25 cellular contexts compared by ENCODE assay signal in genomic region chr7:114181280-114181679, GRCh38.
"Had no signal": no experiment of that assay in that cellular context is flagged by ENCODE, and none has a peak within 500 bp of the region (broad histone marks: within the 10 kb centered on the region; RNA-seq: fewer than 3 reads in every experiment).

No MANE protein-coding gene starts in this region.

- H3K4me3 ChIP-seq: SK-N-MC had no signal

- DNase-seq: activated CD4-positive, alpha-beta memory T cell treated with anti-CD3 and anti-CD28 coated beads for 36 hours; activated CD4-positive, alpha-beta T cell treated with anti-CD3 and anti-CD28 coated beads, Interleukin-2, amount 10 ng/mL, durations not matched to agents 7 days and 5 days; activated CD4-positive, CD25-positive, alpha-beta regulatory T cell; activated CD8-positive, alpha-beta memory T cell treated with anti-CD3 and anti-CD28 coated beads for 24 hours; activated effector memory CD4-positive, alpha-beta T cell treated with anti-CD3 and anti-CD28 coated beads, Interleukin-2, amount 50 U/mL, for 16 hours; activated naive CD4-positive, alpha-beta T cell treated with Interleukin-2 at 50 U/mL for 16 hours; activated naive CD8-positive, alpha-beta T cell treated with anti-CD3 and anti-CD28 coated beads, Interleukin-2, amount 50 U/mL, for 24 hours; activated T-cell treated with anti-CD3 and anti-CD28 coated beads, Interleukin-2, amount 50 U/mL, for 4 hours; amniotic stem cell; Kasumi-1; NCI-H1105 treated with DMSO at 0.1 percent for 48 hours; NCI-H1436 treated with DMSO at 0.1 percent for 48 hours; NCI-H187; NCI-H2081; NCI-H2171 treated with DMSO at 0.1 percent for 48 hours; NCI-H226; NCI-H526; NCI-H82; T-cell; T-helper 2 cell; T1000 had no signal

- H3K27ac ChIP-seq: SK-N-MC had no signal

- FAIRE-seq: astrocyte, TTC549 had no signal

- ATAC-seq: activated naive CD4-positive, alpha-beta T cell treated with anti-CD3 and anti-CD28 coated beads, Interleukin-2, amount 50 U/mL, for 72 hours; activated naive CD8-positive, alpha-beta T cell treated with anti-CD3 and anti-CD28 coated beads, Interleukin-2, amount 50 U/mL, for 24 hours; activated T-cell treated with anti-CD3 and anti-CD28 coated beads, Interleukin-2, amount 50 U/mL, for 4 hours; T-cell had no signal
